In genomic region chr5:28945859-28946258, GRCh38 we compare ENCODE assay signal across 29 cellular contexts.
"Had no signal": no experiment of that assay in that cellular context is flagged by ENCODE, and none has a peak within 500 bp of the region (broad histone marks: within the 10 kb centered on the region; RNA-seq: fewer than 3 reads in every experiment).

No MANE protein-coding gene starts in this region.

- H3K9me3 Mint-ChIP-seq: endodermal cell had no signal

- H3K4me3 ChIP-seq: colonic mucosa, coronary artery, dorsolateral prefrontal cortex, esophagus muscularis mucosa, esophagus squamous epithelium, gastrocnemius medialis, gastroesophageal sphincter, heart left ventricle, heart right ventricle had no signal

- FAIRE-seq: colon, endometrium, endothelial cell of umbilical vein, frontal cortex had no signal

- H3K4me1 ChIP-seq: colonic mucosa, esophagus muscularis mucosa, esophagus squamous epithelium, foreskin keratinocyte, gastrocnemius medialis, gastroesophageal sphincter, heart left ventricle, heart right ventricle had no signal

- H3K9me3 ChIP-seq: colonic mucosa, esophagus muscularis mucosa, esophagus squamous epithelium, gastrocnemius medialis, gastroesophageal sphincter, heart left ventricle had no signal

- H3K27ac Mint-ChIP-seq: dendritic cell treated with granulocyte-macrophage colony-stimulating factor and Interleukin-4, amounts not matched to agents 40 ng/mL and 50 ng/mL, for 4 days; effector memory CD8-positive, alpha-beta T cell; endodermal cell had no signal

- ATAC-seq: effector memory CD8-positive, alpha-beta T cell; esophagus mucosa; foreskin keratinocyte; gastrocnemius medialis; gastroesophageal sphincter; heart left ventricle; heart right ventricle had no signal

- H3K27me3 Mint-ChIP-seq: dendritic cell treated with granulocyte-macrophage colony-stimulating factor and Interleukin-4, amounts not matched to agents 40 ng/mL and 50 ng/mL, for 4 days; effector memory CD8-positive, alpha-beta T cell had no signal

- DNase-seq: colonic mucosa; cortex of kidney; dermis blood vessel endothelial cell; dorsolateral prefrontal cortex; effector CD4-positive, alpha-beta T cell; effector CD8-positive, alpha-beta T cell; effector memory CD4-positive, alpha-beta T cell; effector memory CD8-positive, alpha-beta T cell; endodermal cell; erythroblast; esophagus squamous epithelium; foreskin fibroblast; foreskin keratinocyte; foreskin melanocyte; gastrocnemius medialis; glutamatergic neuron; head of caudate nucleus; heart left ventricle; heart right ventricle had no signal

- H3K27me3 ChIP-seq: colonic mucosa, esophagus muscularis mucosa, esophagus squamous epithelium, foreskin keratinocyte, gastrocnemius medialis, gastroesophageal sphincter, heart left ventricle, heart right ventricle had no signal

- H3K4me3 Mint-ChIP-seq: dendritic cell treated with granulocyte-macrophage colony-stimulating factor and Interleukin-4, amounts not matched to agents 40 ng/mL and 50 ng/mL, for 4 days; effector memory CD8-positive, alpha-beta T cell; endodermal cell had no signal

- H3K27ac ChIP-seq: colonic mucosa, coronary artery, dorsolateral prefrontal cortex, epithelial cell of prostate, esophagus muscularis mucosa, esophagus squamous epithelium, foreskin keratinocyte, gastrocnemius medialis, gastroesophageal sphincter, heart left ventricle, heart right ventricle had no signal

- H3K36me3 ChIP-seq: colonic mucosa, esophagus muscularis mucosa, esophagus squamous epithelium, gastrocnemius medialis, gastroesophageal sphincter, heart left ventricle, heart right ventricle had no signal
